8 cellular contexts compared by ENCODE assay signal in the genomic region with DNA sequence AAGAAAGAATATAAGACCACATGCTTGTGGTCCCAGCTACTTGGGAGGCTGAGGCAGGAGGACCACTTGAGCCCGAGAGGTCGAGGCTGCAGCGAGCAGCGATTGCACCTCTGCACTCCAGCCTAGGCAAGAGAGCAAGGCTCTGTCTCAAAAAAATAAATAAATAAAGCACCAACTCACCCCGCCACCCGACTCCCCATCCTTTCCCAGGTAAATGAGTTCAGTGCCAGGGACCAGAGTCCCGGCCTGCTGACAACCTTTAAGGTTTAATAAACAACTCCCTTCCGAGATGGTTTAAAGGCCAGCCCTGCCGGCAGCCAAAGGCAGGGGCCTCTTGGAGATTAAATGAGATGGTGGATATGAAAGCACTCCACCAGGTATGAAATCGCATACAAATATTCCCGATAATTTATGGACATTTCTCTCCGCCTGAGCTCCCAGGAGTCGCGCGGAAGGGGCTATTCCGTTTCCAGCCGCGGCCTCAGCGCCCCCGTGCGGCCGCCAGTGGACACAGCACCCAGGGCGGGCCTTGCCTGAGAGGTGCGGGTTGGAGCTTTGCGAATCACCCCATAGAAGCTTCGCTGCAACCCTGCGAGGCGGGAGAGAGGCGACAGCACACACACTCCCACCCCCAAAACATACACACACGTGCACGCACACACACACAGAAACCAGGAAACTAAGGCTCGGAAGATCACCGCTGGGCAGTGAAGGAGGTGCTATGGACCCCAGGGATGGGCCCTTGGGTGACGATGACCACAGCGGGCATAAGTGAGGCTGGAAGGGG. TPM values are rescaled to one million over a fixed set of nuclear protein-coding genes. Genes with fewer than 3 reads are reported as not detected.
DNase-seq lines count a peak whose midpoint lies in the region; ATAC-seq, FAIRE-seq and TF ChIP-seq lines count a peak whose summit lies in the region.

No MANE protein-coding gene starts in this region.

- H3K36me3 ChIP-seq in HUES48 (ENCODE audit: control insufficient read depth, insufficient read depth, low read length) (peaks cover 4% of the 10 kb centered on the region), pancreas (no peaks in the 10 kb centered on the region)

- peak overlapping the region; percentile 33 for H3K4me3 Mint-ChIP-seq in Calu3 (ENCODE audit: low read depth, unreplicated experiment)
- peak overlapping the region; percentile 74 for H3K4me3 Mint-ChIP-seq in glutamatergic neuron (ENCODE audit: unreplicated experiment)

- DNase-seq in Calu3 (peak; percentile 84), SK-N-DZ (ENCODE audit: low spot score) (peak; percentile 66), glutamatergic neuron (peak; percentile 91), pancreas (peak in 4 of 6 donors; percentile 39 to 89 (median 73)), DMS79 (lab: John Stamatoyannopoulos, UW) (no peak)
- DNase-seq in activated naive CD4-positive, alpha-beta T cell treated with Interleukin-2 at 50 U/mL for 16 hours = peak; percentile 72

- FAIRE-seq in pancreas (lab: Jason Lieb, UNC) = no peak

- CTCF ChIA-PET in Calu3 (lab: Charles Lee) = interaction anchor here (0.9 to 2.0 kb wide), 7 partner anchors 8 to 110 kb away, joined by 3 to 21 read pairs (median 3); a partner anchor contains a TSS

- peak; percentile 61 to 74 (median 72) for ATAC-seq in pancreas
- no peak for ATAC-seq in GM19452 (IDR thresholded peaks at IDR 0.05; ENCODE audit: unreplicated experiment)

- no TSS peak for BruUV-seq in Calu3 (replicated peaks; lab: Mats Ljungman, UMichigan)

- peaks cover 91% of the 10 kb centered on the region for H3K27me3 Mint-ChIP-seq in Calu3 (ENCODE audit: unreplicated experiment)
- H3K27me3 Mint-ChIP-seq in glutamatergic neuron (ENCODE audit: unreplicated experiment) = peaks cover 18% of the 10 kb centered on the region

- H3K9ac ChIP-seq in HUES48 (ENCODE audit: low read depth, low read length) = no peak overlapping the region

- H3K9me3 Mint-ChIP-seq in Calu3 (ENCODE audit: low read depth, unreplicated experiment) = no peaks in the 10 kb centered on the region
- H3K9me3 Mint-ChIP-seq in glutamatergic neuron (ENCODE audit: unreplicated experiment) = peaks cover 20% of the 10 kb centered on the region

- TF ChIP-seq CTCF in Calu3 (IDR thresholded peaks at IDR 0.05; ENCODE audit: unreplicated experiment) = peak; percentile 96
- TF ChIP-seq CTCF in glutamatergic neuron (IDR thresholded peaks at IDR 0.05; ENCODE audit: partially characterized antibody, unreplicated experiment) = peak; percentile 95
- TF ChIP-seq CTCF in pancreas (IDR thresholded peaks at IDR 0.05) = peak; percentile 90 to 98 (median 96)

- 19 to 21% methylated on average over 35 of the region's 35 CpGs for WGBS in pancreas, 2 donors

- H3K27ac Mint-ChIP-seq in Calu3 (ENCODE audit: unreplicated experiment) = no peak overlapping the region
- H3K27ac Mint-ChIP-seq in glutamatergic neuron (ENCODE audit: unreplicated experiment) = no peak overlapping the region

- peak overlapping the region; percentile 48; the same call in 1 of the 2 replicates for H3K4me3 ChIP-seq in HUES48 (ENCODE audit: low read depth, low read length)
- peak overlapping the region in 2 of 4 donors; percentile 13 to 23 for H3K4me3 ChIP-seq in pancreas

- H3K27ac ChIP-seq in HUES48 (ENCODE audit: low read depth, low read length) (no peak overlapping the region), pancreas (no peak overlapping the region)

- peaks cover 9% of the 10 kb centered on the region for H3K4me1 Mint-ChIP-seq in Calu3 (ENCODE audit: low read depth, unreplicated experiment)
- peaks cover 49% of the 10 kb centered on the region for H3K4me1 Mint-ChIP-seq in glutamatergic neuron (ENCODE audit: low read depth, unreplicated experiment)

- H3K27me3 ChIP-seq in HUES48 (ENCODE audit: control insufficient read depth, insufficient read depth, low read length) (peaks cover 15% of the 10 kb centered on the region), pancreas (peaks cover 0 to 4% (median 0%) of the 10 kb centered on the region in 4 donors)

- intact Hi-C loops in Calu3 (cut with micrococcal nuclease; ENCODE audit: unreplicated experiment) = no loop called here
- intact Hi-C loops in pancreas (cut with DNase I) = no loop called here

- H3K9me3 ChIP-seq in HUES48 (ENCODE audit: control insufficient read depth, insufficient read depth, low read length) (no peaks in the 10 kb centered on the region), pancreas (no peaks in the 10 kb centered on the region)

- peaks cover 17% of the 10 kb centered on the region for H3K36me3 Mint-ChIP-seq in Calu3 (ENCODE audit: insufficient read depth, unreplicated experiment)
- no peaks in the 10 kb centered on the region for H3K36me3 Mint-ChIP-seq in glutamatergic neuron (ENCODE audit: unreplicated experiment)

- H3K4me1 ChIP-seq in HUES48 (ENCODE audit: control insufficient read depth, insufficient read depth, low read length) (peaks cover 10% of the 10 kb centered on the region), pancreas (peaks cover 0 to 3% (median under 1%) of the 10 kb centered on the region in 3 donors)

RNA-seq across cellular contexts. Expression of a gene that starts 4.0 kb away (rescaled TPM):
- total RNA-seq in Calu3 (2022) (708 and 725 TPM in 2 replicates), glutamatergic neuron (ENCODE audit: unreplicated experiment) (600 TPM), pancreas (100 to 1,000 TPM; 395 to 662 (median 492) TPM)
- 501 and 546 TPM in 2 replicates for polyA plus RNA-seq in SK-N-DZ (2014; cell fraction: cytosol; rRNA removed)
- polyA plus RNA-seq in SK-N-DZ (2014; cell fraction: nucleus; rRNA removed) = 444 and 461 TPM in 2 replicates
- 1,000 to 10,000 TPM in 1 of 2 donors, 100 to 1,000 TPM in 1; 911 to 1,054 TPM for polyA plus RNA-seq in pancreas

RNA-seq across cellular contexts. Expression of a gene that starts 13.9 kb away (rescaled TPM):
- total RNA-seq in Calu3 (2022) = 0.28 and 0.81 TPM in 2 replicates
- polyA plus RNA-seq in SK-N-DZ (2014; cell fraction: cytosol; rRNA removed) = 5.8 and 7.4 TPM in 2 replicates
- polyA plus RNA-seq in SK-N-DZ (2014; cell fraction: nucleus; rRNA removed) = 11.5 and 16.2 TPM in 2 replicates
- 121 TPM for total RNA-seq in glutamatergic neuron (ENCODE audit: unreplicated experiment)
- total RNA-seq in pancreas = 10 to 100 TPM in 1 of 6 donors, 1 to 10 TPM in 5; 5.4 to 13.8 (median 7.7) TPM
- 1 to 10 TPM; 3.0 to 3.5 TPM for polyA plus RNA-seq in pancreas
